17 cellular contexts compared by ENCODE assay signal in the genomic region with DNA sequence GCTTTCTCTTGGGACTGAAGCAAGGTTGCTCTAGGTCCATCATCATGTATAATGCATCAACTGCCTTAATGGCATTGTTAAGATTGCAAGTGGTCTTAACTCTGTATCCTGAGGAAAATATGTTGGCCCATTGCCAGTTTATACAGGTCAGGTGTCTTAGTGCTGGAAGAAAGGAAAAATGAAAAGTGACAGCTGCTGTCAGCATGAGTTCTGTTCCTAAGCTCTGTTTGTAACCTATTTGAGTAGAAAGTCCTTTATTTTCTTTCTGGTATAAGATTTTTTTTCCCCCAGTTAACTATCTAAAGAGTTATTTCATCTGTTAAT.
A peak's percentile ranks its signal among the peaks of the same experiment; 100 is the strongest.
DNase-seq lines count a peak whose midpoint lies in the region; ATAC-seq and TF ChIP-seq lines count a peak whose summit lies in the region.
"Had no signal": no experiment of that assay in that cellular context is flagged by ENCODE, and none has a peak within 500 bp of the region (broad histone marks: within the 10 kb centered on the region; RNA-seq: fewer than 3 reads in every experiment).

No MANE protein-coding gene starts in this region.

- no peak for TF ChIP-seq POLR2A in transverse colon (IDR thresholded peaks at IDR 0.05)

- in situ Hi-C loops in transverse colon (cut with MboI; ENCODE audit: low pct_ligation_motif_present in 1 of 4, low pct_unique_long_range_greater_than_20kb in 1 of 4, low sequenced_read_pairs in 3 of 4), result no loop called here

- peak; percentile 3 for DNase-seq in DMS153 treated with DMSO at 0.1 percent for 48 hours (lab: John Stamatoyannopoulos, UW; ENCODE audit: unreplicated experiment)
- DNase-seq in DMS153 (lab: John Stamatoyannopoulos, UW), result no peak
- peak; percentile 73 for DNase-seq in NCI-H1105 treated with DMSO at 0.1 percent for 48 hours (lab: John Stamatoyannopoulos, UW)
- DNase-seq in NCI-H2227 (lab: John Stamatoyannopoulos, UW; ENCODE audit: unreplicated experiment), result peak; percentile 88
- DNase-seq in osteocyte (ENCODE audit: extremely low spot score, unreplicated experiment), result no peak
- DNase-seq in transverse colon, result no peak
- DNase-seq: activated CD4-positive, alpha-beta T cell treated with anti-CD3 and anti-CD28 coated beads, Interleukin-2, amount 50 U/mL, for 1 hour; activated gamma-delta T cell treated with Interleukin-2 at 50 U/mL for 16 hours; amygdala; Calu3; heart left ventricle; immature natural killer cell; left ventricle myocardium superior had no signal

- H3K4me1 ChIP-seq in transverse colon, result no peaks in the 10 kb centered on the region

- H3K36me3 ChIP-seq in transverse colon, result no peaks in the 10 kb centered on the region
- H3K36me3 ChIP-seq: heart left ventricle had no signal

- H3K36me3 Mint-ChIP-seq in brain, result no peaks in the 10 kb centered on the region
- no peaks in the 10 kb centered on the region for H3K36me3 Mint-ChIP-seq in osteocyte (ENCODE audit: unreplicated experiment)
- H3K36me3 Mint-ChIP-seq: immature natural killer cell had no signal

- H3K4me3 ChIP-seq in transverse colon, result no peak overlapping the region
- H3K4me3 ChIP-seq: heart left ventricle had no signal

- intact Hi-C loops in transverse colon (cut with DNase I; ENCODE audit: low total_unique reads), result no loop called here

- TF ChIP-seq EP300 in transverse colon (IDR thresholded peaks at IDR 0.05; ENCODE audit: low read depth), result no peak

- H3K27ac ChIP-seq in transverse colon, result no peak overlapping the region
- H3K27ac ChIP-seq: 22Rv1, heart left ventricle had no signal

- H3K27me3 Mint-ChIP-seq in brain (no peaks in the 10 kb centered on the region), osteocyte (ENCODE audit: unreplicated experiment) (peaks cover 16% of the 10 kb centered on the region)

- H3K4me1 Mint-ChIP-seq in brain (peaks cover 51% of the 10 kb centered on the region), osteocyte (ENCODE audit: unreplicated experiment) (no peaks in the 10 kb centered on the region)
- H3K4me1 Mint-ChIP-seq: B cell had no signal

- no peaks in the 10 kb centered on the region for H3K9me3 ChIP-seq in transverse colon
- H3K9me3 ChIP-seq: heart left ventricle had no signal

- H3K27ac Mint-ChIP-seq in brain, result peak overlapping the region in 3 of 5 experiments; percentile 7 to 41 (median 28)
- H3K27ac Mint-ChIP-seq in osteocyte (ENCODE audit: unreplicated experiment), result no peak overlapping the region
- H3K27ac Mint-ChIP-seq: B cell had no signal

- H3K9me3 Mint-ChIP-seq in brain (peaks cover 0 to 3% (median 0%) of the 10 kb centered on the region in 5 experiments), osteocyte (ENCODE audit: unreplicated experiment) (no peaks in the 10 kb centered on the region)
- H3K9me3 Mint-ChIP-seq: immature natural killer cell had no signal

- no peaks in the 10 kb centered on the region for H3K27me3 ChIP-seq in transverse colon
- H3K27me3 ChIP-seq: heart left ventricle had no signal

- no peak for ATAC-seq in GM18858 (IDR thresholded peaks at IDR 0.05; ENCODE audit: unreplicated experiment)
- ATAC-seq: heart left ventricle, left ventricle myocardium superior had no signal

- H3K4me3 Mint-ChIP-seq in brain (peak overlapping the region in 1 of 5 experiments; percentile 18), osteocyte (ENCODE audit: unreplicated experiment) (no peak overlapping the region)
- H3K4me3 Mint-ChIP-seq: B cell, immature natural killer cell had no signal

- no peak for TF ChIP-seq CTCF in brain (conservative IDR thresholded peaks at IDR 0.05)
- no peak for TF ChIP-seq CTCF in osteocyte (IDR thresholded peaks at IDR 0.05)
- TF ChIP-seq CTCF in transverse colon (IDR thresholded peaks at IDR 0.05), result no peak

Comparison
In these comparisons a context has a peak if more than half of its experiments do, and no peak if none do; other contexts are left out.
1. DNase-seq: peak in DMS153 treated with DMSO at 0.1 percent for 48 hours (single experiment), NCI-H1105 treated with DMSO at 0.1 percent for 48 hours (single experiment) and NCI-H2227 (single experiment); none in DMS153 (single experiment), osteocyte (single experiment) and transverse colon (single experiment).